ENCODE assay signal across 2 cellular contexts in genomic region chr16:54135361-54136275, GRCh38.
TF ChIP-seq lines count a peak whose summit lies in the region.

No MANE protein-coding gene starts in this region.

TF ChIP-seq in IMR-90, 13 proteins besides CTCF, POLR2A, EP300 and RAD21 (continued from another document):
- TF ChIP-seq MXI1 (IDR thresholded peaks at IDR 0.05; ENCODE audit: borderline replicate concordance, low read depth, low read length) (no peak), CEBPB (IDR thresholded peaks at IDR 0.05; ENCODE audit: low read depth, low read length) (no peak), FOS (IDR thresholded peaks at IDR 0.05; ENCODE audit: low read depth, low read length) (no peak), NFE2L2 (IDR thresholded peaks at IDR 0.05; ENCODE audit: low read depth, low read length) (no peak), USF2 (IDR thresholded peaks at IDR 0.05; ENCODE audit: low read depth, low read length) (no peak)

TF ChIP-seq in WTC11, 78 proteins besides CTCF, POLR2A, EP300 and RAD21 (continued from another document):
- no peak for TF ChIP-seq ZSCAN18 (CRISPR knock-in tag; IDR thresholded peaks at IDR 0.05)
- TF ChIP-seq MYBL2 (CRISPR knock-in tag; IDR thresholded peaks at IDR 0.05) = no peak
- no peak for TF ChIP-seq ESRRA (CRISPR knock-in tag; IDR thresholded peaks at IDR 0.05; ENCODE audit: borderline replicate concordance)
- TF ChIP-seq MLX (CRISPR knock-in tag; IDR thresholded peaks at IDR 0.05) = no peak
- no peak for TF ChIP-seq IRF2 (CRISPR knock-in tag; IDR thresholded peaks at IDR 0.05; ENCODE audit: borderline replicate concordance, low read depth)
- TF ChIP-seq HMGXB4 (CRISPR knock-in tag; IDR thresholded peaks at IDR 0.05) = no peak
